8 cellular contexts compared by ENCODE assay signal in genomic region chr17:136534-136933, GRCh38. TPM values are rescaled to one million over a fixed set of nuclear protein-coding genes. Genes with fewer than 3 reads are reported as not detected.
DNase-seq lines count a peak whose midpoint lies in the region; ATAC-seq and TF ChIP-seq lines count a peak whose summit lies in the region.
"Not testable (repeated sequence)": the region's sequence is repeated elsewhere in the genome, so short reads cannot be mapped to it uniquely, and the experiment has no call there.

No MANE protein-coding gene starts in this region.

- H3K9me3 ChIP-seq in Panc1 (ENCODE audit: control insufficient read depth, insufficient read depth, low read depth, low read length); smooth muscle cell (replicated peaks; ENCODE audit: low read depth): not testable (repeated sequence)

- not testable (repeated sequence) for H3K79me2 ChIP-seq in smooth muscle cell (ENCODE audit: low read depth)

- POLR2A ChIA-PET in Panc1 (lab: Charles Lee), result not testable (repeated sequence)

- in situ Hi-C loops in Panc1 (cut with HindIII; ENCODE audit: low pct_unique_long_range_greater_than_20kb, low sequenced_read_pairs), result not testable (repeated sequence)

- H3K36me3 ChIP-seq in Panc1 (ENCODE audit: control insufficient read depth, insufficient read depth, low read length); smooth muscle cell (ENCODE audit: low read depth): not testable (repeated sequence)

- not testable (repeated sequence) for H3K4me3 Mint-ChIP-seq in stimulated activated naive CD8-positive, alpha-beta T cell treated with anti-CD3 and anti-CD28 coated beads, Interleukin-15, amount 100 ng/mL, for 72 hours

- not testable (repeated sequence) for H3K9ac ChIP-seq in smooth muscle cell (ENCODE audit: low read depth)

- not testable (repeated sequence) for H3K9me3 Mint-ChIP-seq in stimulated activated naive CD8-positive, alpha-beta T cell treated with anti-CD3 and anti-CD28 coated beads, Interleukin-15, amount 100 ng/mL, for 72 hours

- TF ChIP-seq CTCF in GM12864 (IDR thresholded peaks at IDR 0.05; ENCODE audit: low read depth, low read length, missing control alignments), result peak; percentile 44
- peak; percentile 60 for TF ChIP-seq CTCF in Panc1 (IDR thresholded peaks at IDR 0.05)
- peak; percentile 29 for TF ChIP-seq CTCF in cardiac fibroblast (IDR thresholded peaks at IDR 0.05; ENCODE audit: low read depth, low read length)
- peak; percentile 52 for TF ChIP-seq CTCF in smooth muscle cell (IDR thresholded peaks at IDR 0.05; ENCODE audit: borderline replicate concordance, insufficient read depth, poor library complexity, severe bottlenecking)

- not testable (repeated sequence) for H3K4me1 ChIP-seq in Panc1 (ENCODE audit: control insufficient read depth, insufficient read depth, low read length); smooth muscle cell (ENCODE audit: low read depth)

- ATAC-seq in HG02623 (IDR thresholded peaks at IDR 0.05; ENCODE audit: unreplicated experiment), result peak; percentile 63
- ATAC-seq in Panc1, result peak; percentile 99
- ATAC-seq in left colon, result peak; percentile 93
- ATAC-seq in stimulated activated naive CD8-positive, alpha-beta T cell treated with anti-CD3 and anti-CD28 coated beads, Interleukin-15, amount 100 ng/mL, for 72 hours, result peak; percentile 85

- DNase-seq in GM12864 (ENCODE audit: low read depth); Panc1 (ENCODE audit: low read depth, low spot score); cardiac fibroblast (ENCODE audit: low read depth in 2 of 2); smooth muscle cell (lab: John Stamatoyannopoulos, UW; ENCODE audit: unreplicated experiment): not testable (repeated sequence)
- peak; percentile 49 for DNase-seq in activated CD8-positive, alpha-beta memory T cell treated with anti-CD3 and anti-CD28 coated beads, Interleukin-2, amount 50 U/mL, for 24 hours (ENCODE audit: extremely low read depth)
- peak in 1 of 2 donors; percentile 84 for DNase-seq in left colon
- DNase-seq in stimulated activated naive CD8-positive, alpha-beta T cell treated with anti-CD3 and anti-CD28 coated beads, Interleukin-15, amount 100 ng/mL, for 72 hours, result peak; percentile 61 to 81

- WGBS in smooth muscle cell (ENCODE audit: low lambda C conversion rate), result 30% methylated on average over 4 of the region's 4 CpGs

- not testable (repeated sequence) for H4K20me1 ChIP-seq in smooth muscle cell (ENCODE audit: low read depth)

- not testable (repeated sequence) for H3K4me1 Mint-ChIP-seq in stimulated activated naive CD8-positive, alpha-beta T cell treated with anti-CD3 and anti-CD28 coated beads, Interleukin-15, amount 100 ng/mL, for 72 hours

- not testable (repeated sequence) for H3K27ac ChIP-seq in Panc1 (ENCODE audit: low read length); smooth muscle cell (ENCODE audit: low read depth)

- not testable (repeated sequence) for H3F3A ChIP-seq in smooth muscle cell (ENCODE audit: low read depth)

- H3K27ac Mint-ChIP-seq in stimulated activated naive CD8-positive, alpha-beta T cell treated with anti-CD3 and anti-CD28 coated beads, Interleukin-15, amount 100 ng/mL, for 72 hours, result peak overlapping the region in 1 of 2 donors; percentile 27

- H2AFZ ChIP-seq in smooth muscle cell (ENCODE audit: low read depth), result not testable (repeated sequence)

- not testable (repeated sequence) for H3K27me3 Mint-ChIP-seq in stimulated activated naive CD8-positive, alpha-beta T cell treated with anti-CD3 and anti-CD28 coated beads, Interleukin-15, amount 100 ng/mL, for 72 hours

- not testable (repeated sequence) for H3K27me3 ChIP-seq in Panc1 (ENCODE audit: control insufficient read depth, insufficient read depth, low read length); smooth muscle cell (ENCODE audit: low read depth)

- BruUV-seq in Panc1 (replicated peaks; lab: Mats Ljungman, UMichigan), result not testable (repeated sequence)

- H3K4me2 ChIP-seq in smooth muscle cell, result not testable (repeated sequence)

- CTCF ChIA-PET in Panc1 (lab: Charles Lee), result not testable (repeated sequence)

- intact Hi-C loops in Panc1 (cut with micrococcal nuclease; ENCODE audit: unreplicated experiment); left colon (cut with DNase I, micrococcal nuclease): not testable (repeated sequence)

- H3K4me3 ChIP-seq in GM12864 (ENCODE audit: low read depth, low read length); Panc1 (ENCODE audit: low read depth in 2 of 2, low read length in 2 of 2); cardiac fibroblast (replicated peaks in 1 of 2; ENCODE audit: low read depth in 2 of 2, low read length in 2 of 2); smooth muscle cell: not testable (repeated sequence)

RNA-seq across cellular contexts. Expression of gene SCGB1C2, which starts 0.8 kb away (rescaled TPM):
- total RNA-seq in Panc1 (2021; ENCODE audit: unreplicated experiment) (not detected), left colon (not detected), smooth muscle cell (not detected in 2 replicates)
- not detected for polyA plus RNA-seq in Panc1 (2012; ENCODE audit: insufficient read length)
- polyA plus RNA-seq in smooth muscle cell, result not detected in 2 replicates

RNA-seq across cellular contexts. Expression of gene DOC2B, which starts 44.9 kb away (rescaled TPM):
- total RNA-seq in Panc1 (2021; ENCODE audit: unreplicated experiment) (1.5 TPM), left colon (1 to 10 TPM; 2.0 to 2.2 TPM), smooth muscle cell (0.27 TPM in 2 replicates)
- 2.3 TPM for polyA plus RNA-seq in Panc1 (2012; ENCODE audit: insufficient read length)
- polyA plus RNA-seq in smooth muscle cell, result 0.24 and 0.48 TPM in 2 replicates
